23 cellular contexts compared by ENCODE assay signal in the genomic region with DNA sequence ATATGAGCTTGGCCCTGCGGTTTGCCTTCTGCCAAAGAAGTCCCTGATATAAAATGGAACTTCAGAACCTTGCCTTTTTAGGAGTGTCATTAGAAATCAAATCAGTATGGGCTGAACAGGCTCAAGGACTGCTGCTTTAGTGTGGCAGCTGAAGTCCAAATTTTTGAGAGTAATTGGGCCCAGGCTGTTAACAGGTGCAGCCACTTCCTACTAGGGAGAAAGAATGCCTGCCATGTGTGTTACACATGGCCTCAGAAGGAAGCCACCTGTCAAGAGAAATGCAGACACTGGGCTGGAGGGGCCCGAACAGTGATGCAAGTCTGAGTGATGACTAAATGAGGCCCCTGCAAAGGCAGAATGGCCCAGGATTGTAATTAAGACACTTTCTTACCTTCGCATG.
"Had no signal": no experiment of that assay in that cellular context is flagged by ENCODE, and none has a peak within 500 bp of the region (broad histone marks: within the 10 kb centered on the region; RNA-seq: fewer than 3 reads in every experiment).

No MANE protein-coding gene starts in this region.

- H3K27me3 Mint-ChIP-seq: activated B cell treated with CpG ODN at 0.5 μM for 24 hours; activated CD4-positive, alpha-beta T cell treated with anti-CD3 and anti-CD28 coated beads for 36 hours; activated naive CD8-positive, alpha-beta T cell treated with anti-CD3 and anti-CD28 coated beads, Interleukin-2, amount 50 U/mL, for 24 hours; dendritic cell treated with granulocyte-macrophage colony-stimulating factor and Interleukin-4, amounts not matched to agents 40 ng/mL and 50 ng/mL, for 4 days; progenitor cell of endocrine pancreas had no signal

- DNase-seq: activated B cell treated with CpG ODN at 0.5 μM for 24 hours; activated CD4-positive, alpha-beta T cell treated with anti-CD3 and anti-CD28 coated beads for 36 hours; activated CD4-positive, alpha-beta T cell treated with anti-CD3 and anti-CD28 coated beads, Interleukin-2, amount 50 U/mL, for 48 hours; activated effector memory CD4-positive, alpha-beta T cell treated with anti-CD3 and anti-CD28 coated beads, Interleukin-2, amount 50 U/mL, for 16 hours; activated naive CD4-positive, alpha-beta T cell treated with anti-CD3 and anti-CD28 coated beads, Interleukin-2, amount 50 U/mL, for 16 hours; activated naive CD8-positive, alpha-beta T cell treated with anti-CD3 and anti-CD28 coated beads, Interleukin-2, amount 50 U/mL, for 24 hours; activated T-cell treated with anti-CD3 and anti-CD28 coated beads, Interleukin-2, amount 50 U/mL, for 48 hours; body of pancreas; effector CD4-positive, alpha-beta T cell; erythroblast; foreskin fibroblast; left colon; retina; stimulated activated CD4-positive, alpha-beta T cell treated with anti-CD3 and anti-CD28 coated beads, Interleukin-12 subunit alpha, Interleukin-12 subunit beta, amount 100 ng/mL, for 4 hours; stimulated activated CD4-positive, alpha-beta T cell treated with anti-CD3 and anti-CD28 coated beads, Interleukin-4, amount 100 ng/mL, for 4 hours; stimulated activated naive CD8-positive, alpha-beta T cell treated with anti-CD3 and anti-CD28 coated beads, Interleukin-15, Interleukin-2, amounts not matched to agents 100 U/mL and 50 U/mL, for 24 hours; T1000; upper lobe of left lung had no signal

- H3K36me3 Mint-ChIP-seq: natural killer cell treated with Interleukin-12 subunit alpha and Interleukin-12 subunit beta and Interleukin-15 and Interleukin-18, amount 100 ng/mL, for 72 hours had no signal

- H3K27ac ChIP-seq: body of pancreas, cardiac muscle cell, upper lobe of left lung had no signal

- H3K27me3 ChIP-seq: body of pancreas, cardiac muscle cell, upper lobe of left lung had no signal

- H3K9me3 ChIP-seq: body of pancreas, upper lobe of left lung had no signal

- H3K4me3 Mint-ChIP-seq: activated B cell treated with CpG ODN at 0.5 μM for 24 hours; activated CD4-positive, alpha-beta T cell treated with anti-CD3 and anti-CD28 coated beads for 36 hours; activated naive CD8-positive, alpha-beta T cell treated with anti-CD3 and anti-CD28 coated beads, Interleukin-2, amount 50 U/mL, for 24 hours; dendritic cell treated with granulocyte-macrophage colony-stimulating factor and Interleukin-4, amounts not matched to agents 40 ng/mL and 50 ng/mL, for 4 days; natural killer cell treated with Interleukin-12 subunit alpha and Interleukin-12 subunit beta and Interleukin-15 and Interleukin-18, amount 100 ng/mL, for 72 hours had no signal

- H3K4me1 ChIP-seq: body of pancreas, upper lobe of left lung had no signal

- H3K36me3 ChIP-seq: cardiac muscle cell, upper lobe of left lung had no signal

- H3K4me3 ChIP-seq: body of pancreas, cardiac muscle cell, lung, upper lobe of left lung had no signal

- ATAC-seq: activated CD4-positive, alpha-beta T cell treated with anti-CD3 and anti-CD28 coated beads for 36 hours; activated naive CD8-positive, alpha-beta T cell treated with anti-CD3 and anti-CD28 coated beads, Interleukin-2, amount 50 U/mL, for 24 hours; body of pancreas; left colon; natural killer cell treated with Interleukin-12 subunit alpha and Interleukin-12 subunit beta and Interleukin-15 and Interleukin-18, amount 100 ng/mL, for 72 hours; stimulated activated naive CD8-positive, alpha-beta T cell treated with anti-CD3 and anti-CD28 coated beads, Interleukin-15, Interleukin-2, amounts not matched to agents 100 U/mL and 50 U/mL, for 24 hours had no signal

- H3K27ac Mint-ChIP-seq: activated B cell treated with CpG ODN at 0.5 μM for 24 hours; activated CD4-positive, alpha-beta T cell treated with anti-CD3 and anti-CD28 coated beads for 36 hours; activated naive CD8-positive, alpha-beta T cell treated with anti-CD3 and anti-CD28 coated beads, Interleukin-2, amount 50 U/mL, for 24 hours; dendritic cell treated with granulocyte-macrophage colony-stimulating factor and Interleukin-4, amounts not matched to agents 40 ng/mL and 50 ng/mL, for 4 days; natural killer cell treated with Interleukin-12 subunit alpha and Interleukin-12 subunit beta and Interleukin-15 and Interleukin-18, amount 100 ng/mL, for 72 hours; progenitor cell of endocrine pancreas had no signal
